Comparison of ENCODE assay signal across 32 cellular contexts in genomic region chr2:130810490-130810889, GRCh38. TPM values are rescaled to one million over a fixed set of nuclear protein-coding genes. Genes with fewer than 3 reads are reported as not detected.
"Had no signal": no experiment of that assay in that cellular context is flagged by ENCODE, and none has a peak within 500 bp of the region (broad histone marks: within the 10 kb centered on the region; RNA-seq: fewer than 3 reads in every experiment).

No MANE protein-coding gene starts in this region.

- DNase-seq: activated B cell treated with CpG ODN at 0.5 μM for 24 hours; activated CD8-positive, alpha-beta memory T cell treated with anti-CD3 and anti-CD28 coated beads, Interleukin-2, amount 10 ng/mL, durations not matched to agents 7 days and 5 days; activated CD8-positive, alpha-beta T cell treated with anti-CD3 and anti-CD28 coated beads, Interleukin-2, amount 10 ng/mL, durations not matched to agents 7 days and 5 days; activated effector memory CD4-positive, alpha-beta T cell treated with anti-CD3 and anti-CD28 coated beads, Interleukin-2, amount 50 U/mL, for 16 hours; activated naive CD4-positive, alpha-beta T cell treated with anti-CD3 and anti-CD28 coated beads for 36 hours; activated naive CD8-positive, alpha-beta T cell treated with anti-CD3 and anti-CD28 coated beads, Interleukin-2, amount 10 ng/mL, durations not matched to agents 7 days and 5 days; caudate nucleus; foreskin fibroblast; heart left ventricle; hypothalamus; immature natural killer cell; kidney; left colon; naive B cell; nephron progenitor cell; ovary; retina; stimulated activated CD4-positive, alpha-beta T cell treated with anti-CD3 and anti-CD28 coated beads, Interleukin-4, amount 100 ng/mL, for 24 hours; stimulated activated naive CD8-positive, alpha-beta T cell treated with anti-CD3 and anti-CD28 coated beads, Interleukin-15, amount 100 ng/mL, for 72 hours; substantia nigra had no signal

- H3K4me1 ChIP-seq: ascending aorta, heart left ventricle, prostate gland had no signal

- H3K9me3 Mint-ChIP-seq: activated B cell treated with CpG ODN at 0.5 μM for 24 hours; activated naive CD4-positive, alpha-beta T cell treated with anti-CD3 and anti-CD28 coated beads for 36 hours; activated naive CD8-positive, alpha-beta T cell treated with anti-CD3 and anti-CD28 coated beads, Interleukin-2, amount 10 ng/mL, durations not matched to agents 7 days and 5 days; immature natural killer cell; nephron progenitor cell; stimulated activated effector memory CD8-positive, alpha-beta T cell treated with anti-CD3 and anti-CD28 coated beads, Interleukin-12 subunit alpha, Interleukin-12 subunit beta, amount 100 ng/mL, for 72 hours; stimulated activated naive CD8-positive, alpha-beta T cell treated with anti-CD3 and anti-CD28 coated beads, Interleukin-15, amount 100 ng/mL, for 72 hours; T-helper 2 cell treated with Interferon-gamma antibody and Interleukin-4, amounts not matched to agents 5 μg/mL and 100 μg/mL, for 36 hours; type B pancreatic cell had no signal

- H3K4me1 Mint-ChIP-seq: mesothelial cell of epicardium, naive B cell had no signal

- H3K27ac ChIP-seq: ascending aorta, heart left ventricle, ovary, prostate gland, skin epidermis, vagina had no signal

- ATAC-seq: activated CD8-positive, alpha-beta memory T cell treated with anti-CD3 and anti-CD28 coated beads, Interleukin-2, amount 10 ng/mL, durations not matched to agents 7 days and 5 days; activated CD8-positive, alpha-beta T cell treated with anti-CD3 and anti-CD28 coated beads, Interleukin-2, amount 10 ng/mL, durations not matched to agents 7 days and 5 days; esophagus mucosa; heart left ventricle; left colon; sciatic nerve; stimulated activated effector memory CD8-positive, alpha-beta T cell treated with anti-CD3 and anti-CD28 coated beads, Interleukin-12 subunit alpha, Interleukin-12 subunit beta, amount 100 ng/mL, for 72 hours; stimulated activated naive CD8-positive, alpha-beta T cell treated with anti-CD3 and anti-CD28 coated beads, Interleukin-15, amount 100 ng/mL, for 72 hours had no signal

- H3K27ac Mint-ChIP-seq: activated B cell treated with CpG ODN at 0.5 μM for 24 hours; activated CD8-positive, alpha-beta memory T cell treated with anti-CD3 and anti-CD28 coated beads, Interleukin-2, amount 10 ng/mL, durations not matched to agents 7 days and 5 days; activated CD8-positive, alpha-beta T cell treated with anti-CD3 and anti-CD28 coated beads, Interleukin-2, amount 10 ng/mL, durations not matched to agents 7 days and 5 days; activated naive CD4-positive, alpha-beta T cell treated with anti-CD3 and anti-CD28 coated beads for 36 hours; activated naive CD8-positive, alpha-beta T cell treated with anti-CD3 and anti-CD28 coated beads, Interleukin-2, amount 10 ng/mL, durations not matched to agents 7 days and 5 days; brain; immature natural killer cell; mesothelial cell of epicardium; stimulated activated effector memory CD8-positive, alpha-beta T cell treated with anti-CD3 and anti-CD28 coated beads, Interleukin-12 subunit alpha, Interleukin-12 subunit beta, amount 100 ng/mL, for 72 hours; stimulated activated naive CD8-positive, alpha-beta T cell treated with anti-CD3 and anti-CD28 coated beads, Interleukin-15, amount 100 ng/mL, for 72 hours; T-helper 2 cell treated with Interferon-gamma antibody and Interleukin-4, amounts not matched to agents 5 μg/mL and 100 μg/mL, for 36 hours; type B pancreatic cell had no signal

- H3K36me3 Mint-ChIP-seq: activated CD8-positive, alpha-beta memory T cell treated with anti-CD3 and anti-CD28 coated beads, Interleukin-2, amount 10 ng/mL, durations not matched to agents 7 days and 5 days; activated naive CD8-positive, alpha-beta T cell treated with anti-CD3 and anti-CD28 coated beads, Interleukin-2, amount 10 ng/mL, durations not matched to agents 7 days and 5 days; brain; immature natural killer cell; mesothelial cell of epicardium; naive B cell; stimulated activated effector memory CD8-positive, alpha-beta T cell treated with anti-CD3 and anti-CD28 coated beads, Interleukin-12 subunit alpha, Interleukin-12 subunit beta, amount 100 ng/mL, for 72 hours; type B pancreatic cell had no signal

- H3K27me3 ChIP-seq: ascending aorta, ovary, vagina had no signal

- H3K4me3 Mint-ChIP-seq: activated B cell treated with CpG ODN at 0.5 μM for 24 hours; activated CD8-positive, alpha-beta memory T cell treated with anti-CD3 and anti-CD28 coated beads, Interleukin-2, amount 10 ng/mL, durations not matched to agents 7 days and 5 days; activated CD8-positive, alpha-beta T cell treated with anti-CD3 and anti-CD28 coated beads, Interleukin-2, amount 10 ng/mL, durations not matched to agents 7 days and 5 days; activated naive CD4-positive, alpha-beta T cell treated with anti-CD3 and anti-CD28 coated beads for 36 hours; activated naive CD8-positive, alpha-beta T cell treated with anti-CD3 and anti-CD28 coated beads, Interleukin-2, amount 10 ng/mL, durations not matched to agents 7 days and 5 days; brain; immature natural killer cell; mesothelial cell of epicardium; nephron progenitor cell; stimulated activated effector memory CD8-positive, alpha-beta T cell treated with anti-CD3 and anti-CD28 coated beads, Interleukin-12 subunit alpha, Interleukin-12 subunit beta, amount 100 ng/mL, for 72 hours; stimulated activated naive CD8-positive, alpha-beta T cell treated with anti-CD3 and anti-CD28 coated beads, Interleukin-15, amount 100 ng/mL, for 72 hours; T-helper 2 cell treated with Interferon-gamma antibody and Interleukin-4, amounts not matched to agents 5 μg/mL and 100 μg/mL, for 36 hours; type B pancreatic cell had no signal

- H3K36me3 ChIP-seq: ascending aorta, heart left ventricle, ovary, prostate gland, vagina had no signal

- H3K4me3 ChIP-seq: ascending aorta, heart left ventricle, ovary, prostate gland, skin epidermis, vagina had no signal

- H3K9me3 ChIP-seq: ascending aorta, ovary, prostate gland, vagina had no signal

RNA-seq across cellular contexts. Expression of gene ARHGEF4, which starts 26.2 kb away (rescaled TPM):
- polyA plus RNA-seq: immature natural killer cell had no signal

RNA-seq across cellular contexts. Expression of gene AMER3, which starts 55.1 kb away (rescaled TPM):
- total RNA-seq: activated B cell treated with CpG ODN at 0.5 μM for 24 hours; activated CD8-positive, alpha-beta memory T cell treated with anti-CD3 and anti-CD28 coated beads, Interleukin-2, amount 10 ng/mL, durations not matched to agents 7 days and 5 days; activated CD8-positive, alpha-beta T cell treated with anti-CD3 and anti-CD28 coated beads, Interleukin-2, amount 10 ng/mL, durations not matched to agents 7 days and 5 days; activated naive CD4-positive, alpha-beta T cell treated with anti-CD3 and anti-CD28 coated beads for 36 hours; activated naive CD8-positive, alpha-beta T cell treated with anti-CD3 and anti-CD28 coated beads, Interleukin-2, amount 10 ng/mL, durations not matched to agents 7 days and 5 days; ascending aorta; esophagus mucosa; heart left ventricle; kidney; liver; mesothelial cell of epicardium; ovary; sciatic nerve; vagina had no signal
- polyA plus RNA-seq: heart left ventricle, immature natural killer cell, liver, ovary had no signal
